20 cellular contexts compared by ENCODE assay signal in genomic region chr16:30027588-30028437, GRCh38. TPM values are rescaled to one million over a fixed set of nuclear protein-coding genes. Genes with fewer than 3 reads are reported as not detected.
"Had no signal": no experiment of that assay in that cellular context is flagged by ENCODE, and none has a peak within 500 bp of the region (broad histone marks: within the 10 kb centered on the region; RNA-seq: fewer than 3 reads in every experiment).

No MANE protein-coding gene starts in this region.

- ATAC-seq: activated T-cell treated with anti-CD3 and anti-CD28 coated beads, Interleukin-2, amount 50 U/mL, for 4 hours; naive thymus-derived CD4-positive, alpha-beta T cell had no signal

- H3K4me3 Mint-ChIP-seq: activated CD4-positive, alpha-beta memory T cell treated with anti-CD3 and anti-CD28 coated beads for 36 hours; activated naive CD8-positive, alpha-beta T cell treated with anti-CD3 and anti-CD28 coated beads for 36 hours; activated T-cell treated with anti-CD3 and anti-CD28 coated beads, Interleukin-2, amount 50 U/mL, for 4 hours; endodermal cell; naive thymus-derived CD4-positive, alpha-beta T cell; T-helper 2 cell treated with Interferon-gamma antibody and Interleukin-4, amounts not matched to agents 5 μg/mL and 100 μg/mL, for 36 hours had no signal

- H3K9me3 Mint-ChIP-seq: activated CD4-positive, alpha-beta memory T cell treated with anti-CD3 and anti-CD28 coated beads for 36 hours; activated naive CD8-positive, alpha-beta T cell treated with anti-CD3 and anti-CD28 coated beads for 36 hours; activated T-cell treated with anti-CD3 and anti-CD28 coated beads, Interleukin-2, amount 50 U/mL, for 4 hours; endodermal cell; T-helper 2 cell treated with Interferon-gamma antibody and Interleukin-4, amounts not matched to agents 5 μg/mL and 100 μg/mL, for 36 hours had no signal

- H3K27ac Mint-ChIP-seq: activated CD4-positive, alpha-beta memory T cell treated with anti-CD3 and anti-CD28 coated beads for 36 hours; activated naive CD8-positive, alpha-beta T cell treated with anti-CD3 and anti-CD28 coated beads for 36 hours; endodermal cell; naive thymus-derived CD4-positive, alpha-beta T cell; T-helper 2 cell treated with Interferon-gamma antibody and Interleukin-4, amounts not matched to agents 5 μg/mL and 100 μg/mL, for 36 hours had no signal

- DNase-seq: activated CD4-positive, CD25-positive, alpha-beta regulatory T cell treated with anti-CD3 and anti-CD28 coated beads, Interleukin-2, amount 50 U/mL, for 72 hours; activated gamma-delta T cell treated with Interleukin-2 at 50 U/mL for 16 hours; activated T-cell treated with anti-CD3 and anti-CD28 coated beads, Interleukin-2, amount 50 U/mL, for 4 hours; hippocampal formation; naive thymus-derived CD4-positive, alpha-beta T cell; sigmoid colon; stimulated activated CD4-positive, alpha-beta T cell treated with anti-CD3 and anti-CD28 coated beads, Interleukin-12 subunit alpha, Interleukin-12 subunit beta, amount 100 ng/mL, for 4 hours; stimulated activated naive CD4-positive, alpha-beta T cell treated with Interleukin-2 at 50 U/mL for 16 hours had no signal

- H3K36me3 Mint-ChIP-seq: activated CD4-positive, alpha-beta memory T cell treated with anti-CD3 and anti-CD28 coated beads for 36 hours; activated naive CD8-positive, alpha-beta T cell treated with anti-CD3 and anti-CD28 coated beads for 36 hours; naive thymus-derived CD4-positive, alpha-beta T cell had no signal

RNA-seq across cellular contexts. Expression of gene TLCD3B, which starts 3.3 kb away (rescaled TPM):
- total RNA-seq: dermis blood vessel endothelial cell, omental fat pad, sigmoid colon had no signal

RNA-seq across cellular contexts. Expression of gene C16orf92, which starts 4.8 kb away (rescaled TPM):
- total RNA-seq: activated CD4-positive, alpha-beta memory T cell treated with anti-CD3 and anti-CD28 coated beads for 36 hours; activated naive CD8-positive, alpha-beta T cell treated with anti-CD3 and anti-CD28 coated beads for 36 hours; activated T-cell treated with anti-CD3 and anti-CD28 coated beads, Interleukin-2, amount 50 U/mL, for 4 hours; breast epithelium; cerebellum; dermis blood vessel endothelial cell; endodermal cell; lung; naive thymus-derived CD4-positive, alpha-beta T cell; omental fat pad; pulmonary artery endothelial cell; sigmoid colon; temporal lobe; upper lobe of left lung had no signal
